In the genomic region with DNA sequence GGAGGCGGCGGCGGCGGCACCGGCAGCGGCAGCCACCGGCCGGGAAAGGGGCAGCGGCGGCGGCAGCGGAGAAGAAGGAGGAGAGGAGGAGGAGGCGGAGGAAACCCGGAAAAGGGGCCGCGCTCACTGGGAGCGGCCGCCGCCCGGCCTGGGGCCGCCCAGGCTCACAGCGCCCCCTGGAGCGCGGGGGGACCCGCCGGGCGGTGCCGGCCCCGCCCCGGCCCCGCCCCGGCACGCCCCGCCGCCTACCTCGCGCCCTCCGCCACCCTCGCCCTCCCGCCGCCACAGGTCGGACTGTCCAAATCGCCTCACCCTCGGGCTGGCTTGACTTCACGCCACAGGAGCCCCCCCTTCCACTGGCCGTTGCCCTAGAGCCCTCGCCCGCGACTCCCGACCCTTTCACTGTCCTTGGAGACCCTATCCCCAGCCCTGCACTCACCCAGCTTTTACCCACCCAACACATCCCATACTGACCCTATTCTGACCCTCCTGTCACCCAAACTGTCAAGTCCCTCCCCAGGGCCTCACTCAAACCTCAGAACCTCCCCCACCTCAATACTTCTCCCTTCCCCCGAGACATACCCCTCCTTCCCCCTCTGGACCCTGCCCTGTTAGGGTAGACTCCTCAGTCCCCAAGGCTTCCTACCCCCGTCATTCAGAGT, we compare ENCODE assay signal across 8 cellular contexts. TPM values are rescaled to one million over a fixed set of nuclear protein-coding genes. Genes with fewer than 3 reads are reported as not detected.
DNase-seq lines count a peak whose midpoint lies in the region; ATAC-seq and TF ChIP-seq lines count a peak whose summit lies in the region.

Gene CSNK2A2, minus strand, starts transcription at position 85 of the 662 bp plus-strand sequence. CDS start 370 bp downstream, outside the sequence.

- peak; percentile 72 for ATAC-seq in GM19468 (IDR thresholded peaks at IDR 0.05; ENCODE audit: extremely low read depth, unreplicated experiment)
- peak; percentile 99 for ATAC-seq in Panc1
- ATAC-seq in naive thymus-derived CD8-positive, alpha-beta T cell = peak; percentile 95 to 97
- peak; percentile 95 for ATAC-seq in stimulated activated naive B cell treated with anti-CD40 and anti-IgM and Interleukin-4, amounts not matched to agents 10 μg/mL and 1 μg/mL and 100 μg/mL, for 72 hours (replicated peaks)

- H3K9me3 Mint-ChIP-seq in activated T-helper 1 cell treated with anti-CD3 and anti-CD28 coated beads, Interleukin-12 subunit alpha, Interleukin-12 subunit beta, Interleukin-2, Interleukin-4 antibody, amounts not matched to agents 30 ng/mL and 10 ng/mL and 1 ng/mL, durations not matched to agents 14 hours and 24 hours and 36 hours = no peaks in the 10 kb centered on the region
- no peaks in the 10 kb centered on the region for H3K9me3 Mint-ChIP-seq in naive thymus-derived CD8-positive, alpha-beta T cell
- no peaks in the 10 kb centered on the region for H3K9me3 Mint-ChIP-seq in stimulated activated naive B cell treated with anti-CD40 and anti-IgM and Interleukin-4, amounts not matched to agents 10 μg/mL and 1 μg/mL and 100 μg/mL, for 72 hours

- peaks cover 16% of the 10 kb centered on the region for H3K36me3 ChIP-seq in Panc1 (ENCODE audit: control insufficient read depth, insufficient read depth, low read length)

- H3K4me1 ChIP-seq in Panc1 (ENCODE audit: control insufficient read depth, insufficient read depth, low read length) = peaks cover 10% of the 10 kb centered on the region; the same call in 1 of the 2 replicates

- no TSS peak for BruUV-seq in Panc1 (replicated peaks; lab: Mats Ljungman, UMichigan)

- H3K36me3 Mint-ChIP-seq in activated T-helper 1 cell treated with anti-CD3 and anti-CD28 coated beads, Interleukin-12 subunit alpha, Interleukin-12 subunit beta, Interleukin-2, Interleukin-4 antibody, amounts not matched to agents 30 ng/mL and 10 ng/mL and 1 ng/mL, durations not matched to agents 14 hours and 24 hours and 36 hours (ENCODE audit: low read depth) = peaks cover 28% of the 10 kb centered on the region
- peaks cover 0 to 33% (median 3%) of the 10 kb centered on the region in 3 donors for H3K36me3 Mint-ChIP-seq in naive thymus-derived CD8-positive, alpha-beta T cell
- peaks cover 16 to 29% of the 10 kb centered on the region in 2 donors for H3K36me3 Mint-ChIP-seq in stimulated activated naive B cell treated with anti-CD40 and anti-IgM and Interleukin-4, amounts not matched to agents 10 μg/mL and 1 μg/mL and 100 μg/mL, for 72 hours

- H3K4me1 Mint-ChIP-seq in activated T-helper 1 cell treated with anti-CD3 and anti-CD28 coated beads, Interleukin-12 subunit alpha, Interleukin-12 subunit beta, Interleukin-2, Interleukin-4 antibody, amounts not matched to agents 30 ng/mL and 10 ng/mL and 1 ng/mL, durations not matched to agents 14 hours and 24 hours and 36 hours (ENCODE audit: low read depth) = peaks cover 34% of the 10 kb centered on the region
- H3K4me1 Mint-ChIP-seq in naive thymus-derived CD8-positive, alpha-beta T cell = peaks cover 16 to 41% (median 39%) of the 10 kb centered on the region in 4 donors
- H3K4me1 Mint-ChIP-seq in stimulated activated naive B cell treated with anti-CD40 and anti-IgM and Interleukin-4, amounts not matched to agents 10 μg/mL and 1 μg/mL and 100 μg/mL, for 72 hours = peaks cover 16 to 34% of the 10 kb centered on the region in 2 donors

- peaks cover 6% of the 10 kb centered on the region for H3K27me3 Mint-ChIP-seq in activated T-helper 1 cell treated with anti-CD3 and anti-CD28 coated beads, Interleukin-12 subunit alpha, Interleukin-12 subunit beta, Interleukin-2, Interleukin-4 antibody, amounts not matched to agents 30 ng/mL and 10 ng/mL and 1 ng/mL, durations not matched to agents 14 hours and 24 hours and 36 hours (ENCODE audit: insufficient read depth)
- peaks cover 0 to 16% (median 8%) of the 10 kb centered on the region in 5 donors for H3K27me3 Mint-ChIP-seq in naive thymus-derived CD8-positive, alpha-beta T cell
- H3K27me3 Mint-ChIP-seq in stimulated activated naive B cell treated with anti-CD40 and anti-IgM and Interleukin-4, amounts not matched to agents 10 μg/mL and 1 μg/mL and 100 μg/mL, for 72 hours = peaks cover 18 to 29% of the 10 kb centered on the region in 2 donors

- no peaks in the 10 kb centered on the region for H3K27me3 ChIP-seq in Panc1 (ENCODE audit: control insufficient read depth, insufficient read depth, low read length)

- peak within 1 kb of the TSS; percentile 73 for H3K27ac ChIP-seq in Panc1 (ENCODE audit: low read length)

- no peaks in the 10 kb centered on the region for H3K9me3 ChIP-seq in Panc1 (ENCODE audit: control insufficient read depth, insufficient read depth, low read depth, low read length)

- H3K27ac Mint-ChIP-seq in activated T-helper 1 cell treated with anti-CD3 and anti-CD28 coated beads, Interleukin-12 subunit alpha, Interleukin-12 subunit beta, Interleukin-2, Interleukin-4 antibody, amounts not matched to agents 30 ng/mL and 10 ng/mL and 1 ng/mL, durations not matched to agents 14 hours and 24 hours and 36 hours = peak within 1 kb of the TSS; percentile 79
- peak within 1 kb of the TSS; percentile 67 to 89 (median 80) for H3K27ac Mint-ChIP-seq in naive thymus-derived CD8-positive, alpha-beta T cell
- peak within 1 kb of the TSS; percentile 94 for H3K27ac Mint-ChIP-seq in stimulated activated naive B cell treated with anti-CD40 and anti-IgM and Interleukin-4, amounts not matched to agents 10 μg/mL and 1 μg/mL and 100 μg/mL, for 72 hours

- in situ Hi-C loops in Panc1 (cut with HindIII; ENCODE audit: low pct_unique_long_range_greater_than_20kb, low sequenced_read_pairs) = no loop called here

- H3K4me3 ChIP-seq in Panc1 (ENCODE audit: low read depth in 2 of 2, low read length in 2 of 2) = peak within 1 kb of the TSS; percentile 78 to 85

- peak within 1 kb of the TSS; percentile 92 for H3K4me3 Mint-ChIP-seq in activated T-helper 1 cell treated with anti-CD3 and anti-CD28 coated beads, Interleukin-12 subunit alpha, Interleukin-12 subunit beta, Interleukin-2, Interleukin-4 antibody, amounts not matched to agents 30 ng/mL and 10 ng/mL and 1 ng/mL, durations not matched to agents 14 hours and 24 hours and 36 hours
- H3K4me3 Mint-ChIP-seq in naive thymus-derived CD8-positive, alpha-beta T cell = peak within 1 kb of the TSS; percentile 82 to 92 (median 87)
- peak within 1 kb of the TSS; percentile 92 for H3K4me3 Mint-ChIP-seq in stimulated activated naive B cell treated with anti-CD40 and anti-IgM and Interleukin-4, amounts not matched to agents 10 μg/mL and 1 μg/mL and 100 μg/mL, for 72 hours

- peak; percentile 82 for TF ChIP-seq CTCF in Panc1 (IDR thresholded peaks at IDR 0.05)

- CTCF ChIA-PET in Panc1 (lab: Charles Lee) = interaction anchor here (0.6 kb wide), 1 partner anchor 171 kb away, joined by 3 read pairs; no protein-coding TSS in a partner anchor

- intact Hi-C loops in Panc1 (cut with micrococcal nuclease; ENCODE audit: unreplicated experiment) = no loop called here
- intact Hi-C loops in activated T-helper 1 cell treated with anti-CD3 and anti-CD28 coated beads, Interleukin-12 subunit alpha, Interleukin-12 subunit beta, Interleukin-2, Interleukin-4 antibody, amounts not matched to agents 30 ng/mL and 10 ng/mL and 1 ng/mL, durations not matched to agents 14 hours and 24 hours and 36 hours (cut with micrococcal nuclease) = loop anchor here (1.0 to 10.0 kb wide), 8 partner anchors 38 to 537 kb away; partner anchors contain the start of genes CFAP20 and GOT2

- DNase-seq in COR-L47 (lab: John Stamatoyannopoulos, UW) = peak; percentile 64
- DNase-seq in HT-29 (ENCODE audit: low spot score) = peak; percentile 70
- no peak for DNase-seq in Panc1 (ENCODE audit: low read depth, low spot score)
- DNase-seq in activated T-helper 1 cell treated with anti-CD3 and anti-CD28 coated beads, Interleukin-12 subunit alpha, Interleukin-12 subunit beta, Interleukin-2, Interleukin-4 antibody, amounts not matched to agents 30 ng/mL and 10 ng/mL and 1 ng/mL, durations not matched to agents 14 hours and 24 hours and 36 hours (ENCODE audit: low spot score) = peak; percentile 58
- DNase-seq in fibroblast of gingiva (ENCODE audit: low read depth) = peak; percentile 67
- peak; percentile 50 to 84 (median 66) for DNase-seq in naive thymus-derived CD8-positive, alpha-beta T cell
- DNase-seq in stimulated activated naive B cell treated with anti-CD40 and anti-IgM and Interleukin-4, amounts not matched to agents 10 μg/mL and 1 μg/mL and 100 μg/mL, for 72 hours = peak; percentile 44

- POLR2A ChIA-PET in Panc1 (lab: Charles Lee) = no interaction called here
- POLR2A ChIA-PET in naive thymus-derived CD8-positive, alpha-beta T cell (lab: Charles Lee) = interaction anchor here (1.2 kb wide), 1 partner anchor 69 kb away, joined by 3 read pairs; the partner anchor contains the start of gene CFAP20

RNA-seq across cellular contexts. Expression of gene CSNK2A2, which starts in this region (rescaled TPM):
- 14.2 and 16.2 TPM in 2 replicates for total RNA-seq in HT-29 (2014; rRNA removed; shearing (Covaris generic))
- 60.9 TPM for total RNA-seq in Panc1 (2021; ENCODE audit: unreplicated experiment)
- polyA plus RNA-seq in Panc1 (2012; ENCODE audit: insufficient read length) = 26.5 TPM
- total RNA-seq in activated T-helper 1 cell treated with anti-CD3 and anti-CD28 coated beads, Interleukin-12 subunit alpha, Interleukin-12 subunit beta, Interleukin-2, Interleukin-4 antibody, amounts not matched to agents 30 ng/mL and 10 ng/mL and 1 ng/mL, durations not matched to agents 14 hours and 24 hours and 36 hours = 93.1 and 99.6 TPM in 2 replicates
- 10 to 100 TPM; 62.9 to 65.8 TPM for total RNA-seq in naive thymus-derived CD8-positive, alpha-beta T cell
- 10 to 100 TPM in 2 of 3 donors, 1 to 10 TPM in 1; 3.5 to 12.5 (median 11.4) TPM for polyA plus RNA-seq in naive thymus-derived CD8-positive, alpha-beta T cell
